In genomic region chr22:24049978-24050377, GRCh38 we compare ENCODE assay signal across 1 cellular context.
TF ChIP-seq lines count a peak whose summit lies in the region.

No MANE protein-coding gene starts in this region.

TF ChIP-seq in IMR-90, 13 proteins besides CTCF, POLR2A, EP300 and RAD21:
- TF ChIP-seq MAFK (IDR thresholded peaks at IDR 0.05; ENCODE audit: low read depth, low read length) (no peak), MAZ (IDR thresholded peaks at IDR 0.05; ENCODE audit: borderline replicate concordance, low read depth, low read length) (no peak)
TF ChIP-seq in IMR-90: peak in this region for 0.
